ENCODE assay signal across 14 cellular contexts in the genomic region with DNA sequence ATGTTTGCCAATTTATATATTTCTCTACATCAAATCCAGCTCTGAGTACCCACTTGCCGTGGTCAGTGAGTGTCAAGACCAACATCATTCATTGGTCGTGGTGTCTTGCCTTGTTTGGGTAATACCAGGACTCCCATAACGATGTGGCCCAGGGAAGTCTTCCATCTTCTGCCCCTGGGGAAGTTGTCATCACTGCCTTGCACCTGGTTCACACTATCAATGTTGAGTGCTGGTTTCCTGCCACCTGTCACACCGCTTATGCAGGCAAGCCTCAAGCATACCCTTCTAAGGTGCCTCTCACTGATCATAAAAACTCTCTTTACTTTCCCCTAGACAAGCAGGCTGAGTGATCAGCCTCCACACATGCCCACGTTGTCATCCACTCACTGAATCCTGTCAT.
"Had no signal": no experiment of that assay in that cellular context is flagged by ENCODE, and none has a peak within 500 bp of the region (broad histone marks: within the 10 kb centered on the region; RNA-seq: fewer than 3 reads in every experiment).

No MANE protein-coding gene starts in this region.

- ATAC-seq: activated CD4-positive, alpha-beta T cell treated with anti-CD3 and anti-CD28 coated beads for 36 hours; esophagus mucosa; lower lobe of right lung had no signal

- DNase-seq: activated CD4-positive, alpha-beta memory T cell treated with anti-CD3 and anti-CD28 coated beads, Interleukin-2, amount 10 ng/mL, durations not matched to agents 7 days and 5 days; activated CD4-positive, alpha-beta T cell treated with anti-CD3 and anti-CD28 coated beads for 36 hours; activated gamma-delta T cell treated with Interleukin-2 at 50 U/mL for 16 hours; activated T-cell treated with anti-CD3 and anti-CD28 coated beads, Interleukin-2, amount 50 U/mL, for 48 hours; aorta; dorsolateral prefrontal cortex; glutamatergic neuron; lower lobe of right lung; midbrain; naive B cell; uterus; WERI-Rb-1 had no signal

- H3K9me3 ChIP-seq: lower lobe of right lung, uterus had no signal

- H3K27ac ChIP-seq: dorsolateral prefrontal cortex, lower lobe of right lung, skin epidermis, uterus, WERI-Rb-1 had no signal

- H3K4me1 ChIP-seq: lower lobe of right lung, uterus had no signal

- H3K36me3 ChIP-seq: lower lobe of right lung, uterus, WERI-Rb-1 had no signal

- H3K27me3 ChIP-seq: uterus had no signal

- H3K4me3 ChIP-seq: dorsolateral prefrontal cortex, lower lobe of right lung, skin epidermis, uterus had no signal
